Comparison of ENCODE assay signal across 8 cellular contexts in the genomic region with DNA sequence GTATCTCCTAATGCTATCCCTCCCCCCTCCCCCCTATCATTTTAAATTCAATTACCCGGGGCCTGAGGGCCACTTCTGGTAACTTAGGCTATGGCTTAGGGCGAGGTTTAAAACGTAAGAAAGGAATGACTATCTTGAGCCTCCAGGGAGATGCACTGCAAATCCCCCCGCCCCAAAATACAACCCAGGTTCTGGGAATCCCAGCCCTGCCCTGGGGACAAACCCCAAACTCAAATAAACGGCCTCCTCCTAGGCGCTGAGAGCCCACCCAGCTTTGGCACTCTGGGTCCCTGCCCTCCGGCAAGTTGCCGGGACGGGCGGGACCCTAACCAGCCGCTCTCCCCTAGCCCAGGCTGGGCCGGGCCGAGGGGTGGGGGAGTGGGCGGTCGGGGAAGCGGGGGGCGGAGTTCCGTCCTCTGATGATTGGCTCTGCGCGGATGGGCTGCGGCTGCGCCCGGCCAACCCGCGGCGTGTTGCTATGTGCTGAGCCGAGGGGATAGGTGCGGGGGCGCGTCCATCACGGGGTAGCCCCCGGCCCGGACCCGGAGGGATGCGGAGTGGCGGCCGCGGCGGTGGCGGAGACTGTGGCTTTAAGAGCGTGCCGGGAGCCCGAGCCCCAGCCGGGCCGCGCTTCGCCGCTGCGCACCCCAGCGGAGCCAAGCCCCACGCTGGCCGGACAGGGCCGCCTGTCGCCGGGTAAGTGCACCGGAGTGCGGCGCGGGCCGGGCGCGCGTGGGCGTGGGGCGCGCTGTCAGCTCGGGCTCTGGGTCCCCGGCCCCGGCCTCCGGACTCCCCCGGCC. TPM values are rescaled to one million over a fixed set of nuclear protein-coding genes. Genes with fewer than 3 reads are reported as not detected.
DNase-seq lines count a peak whose midpoint lies in the region; ATAC-seq and TF ChIP-seq lines count a peak whose summit lies in the region.

A gene with protein sequence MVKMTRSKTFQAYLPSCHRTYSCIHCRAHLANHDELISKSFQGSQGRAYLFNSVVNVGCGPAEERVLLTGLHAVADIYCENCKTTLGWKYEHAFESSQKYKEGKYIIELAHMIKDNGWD (plus strand): TSS at position 527 of the 800 bp plus-strand sequence. CDS start 21,755 bp downstream, outside the sequence.

- peaks cover 41% of the 10 kb centered on the region for H3K4me1 ChIP-seq in testis

- H3K9me3 ChIP-seq in SU-DHL-6 (ENCODE audit: insufficient read depth, low read length) (no peaks in the 10 kb centered on the region), testis (no peaks in the 10 kb centered on the region)

- H3K27ac Mint-ChIP-seq in osteocyte (ENCODE audit: unreplicated experiment) = peak within 1 kb of the TSS; percentile 85

- H3K27me3 ChIP-seq in SU-DHL-6 (ENCODE audit: low read length) = no peaks in the 10 kb centered on the region
- H3K27me3 ChIP-seq in testis = no peaks in the 10 kb centered on the region

- H3F3A ChIP-seq in SU-DHL-6 (ENCODE audit: insufficient read depth) = peaks cover 7% of the 10 kb centered on the region; the same call in 1 of the 2 replicates

- H3K4me3 ChIP-seq in GM08714 (ENCODE audit: low read length) = peak within 1 kb of the TSS; percentile 82
- H3K4me3 ChIP-seq in SU-DHL-6 (ENCODE audit: insufficient read depth, low read length, poor library complexity, severe bottlenecking) = peak within 1 kb of the TSS; percentile 68
- H3K4me3 ChIP-seq in testis = peak within 1 kb of the TSS; percentile 79 to 93

- H3K36me3 ChIP-seq in SU-DHL-6 (ENCODE audit: low read length) (no peaks in the 10 kb centered on the region), testis (ENCODE audit: low read depth, missing control alignments) (no peaks in the 10 kb centered on the region)

- H3K9me3 Mint-ChIP-seq in osteocyte (ENCODE audit: unreplicated experiment) = no peaks in the 10 kb centered on the region

- WGBS in testis, 2 donors = 0 to 1% methylated on average over 12 to 56 of the region's 71 CpGs

- no peak within 1 kb of the TSS for H3K27ac ChIP-seq in SU-DHL-6 (ENCODE audit: low read depth, low read length)
- H3K27ac ChIP-seq in testis = peak within 1 kb of the TSS; percentile 84 to 93

- H3K9ac ChIP-seq in SU-DHL-6 (ENCODE audit: low read length) = peak within 1 kb of the TSS; percentile 49

- no peaks in the 10 kb centered on the region for H3K9me2 ChIP-seq in SU-DHL-6 (replicated peaks; ENCODE audit: insufficient read depth, low read length)

- H2AFZ ChIP-seq in SU-DHL-6 (ENCODE audit: low read depth, low read length, severe bottlenecking) = peak within 1 kb of the TSS; percentile 87

- TF ChIP-seq POLR2A in testis (IDR thresholded peaks at IDR 0.05) = peak; percentile 74

- intact Hi-C loops in Right ventricle myocardium inferior (cut with DNase I) = no loop called here
- intact Hi-C loops in testis (cut with DNase I; ENCODE audit: low total_unique reads) = no loop called here

- peak within 1 kb of the TSS; percentile 92 for H3K4me3 Mint-ChIP-seq in osteocyte (ENCODE audit: unreplicated experiment)

- ATAC-seq in HG02678 (IDR thresholded peaks at IDR 0.05; ENCODE audit: unreplicated experiment) (peak; percentile 91), Right ventricle myocardium inferior (peak; percentile 95)

- H4K20me1 ChIP-seq in SU-DHL-6 (ENCODE audit: low read depth, low read length) = no peaks in the 10 kb centered on the region

- no peaks in the 10 kb centered on the region for H3K36me3 Mint-ChIP-seq in osteocyte (ENCODE audit: unreplicated experiment)

- H3K79me2 ChIP-seq in SU-DHL-6 (ENCODE audit: insufficient read depth, low read length) = no peaks in the 10 kb centered on the region

- H3K4me1 Mint-ChIP-seq in osteocyte (ENCODE audit: unreplicated experiment) = peaks cover 33% of the 10 kb centered on the region

- TF ChIP-seq CTCF in SU-DHL-6 (IDR thresholded peaks at IDR 0.05; ENCODE audit: insufficient read depth, low read length, poor library complexity, severe bottlenecking) (no peak), osteocyte (IDR thresholded peaks at IDR 0.05) (no peak), testis (IDR thresholded peaks at IDR 0.05) (peak in 1 of 3 experiments; percentile 23)

- DNase-seq in NCI-H1417 treated with DMSO at 0.1 percent for 48 hours (lab: John Stamatoyannopoulos, UW) (peak; percentile 65), Right ventricle myocardium inferior (ENCODE audit: missing footprints) (peak; percentile 98), osteocyte (ENCODE audit: extremely low spot score, unreplicated experiment) (peak; percentile 98), testis (peak; percentile 98)
- peak; percentile 69 for DNase-seq in activated naive CD8-positive, alpha-beta T cell treated with anti-CD3 and anti-CD28 coated beads, Interleukin-2, amount 50 U/mL, for 16 hours (ENCODE audit: low read depth, low spot score)

- H3K27me3 Mint-ChIP-seq in osteocyte (ENCODE audit: unreplicated experiment) = no peaks in the 10 kb centered on the region

- H3K4me2 ChIP-seq in SU-DHL-6 (ENCODE audit: low read depth, low read length, poor library complexity, severe bottlenecking) = peak within 1 kb of the TSS; percentile 78

RNA-seq across cellular contexts. Expression of the gene that starts here (rescaled TPM):
- total RNA-seq in Right ventricle myocardium inferior (32.7 TPM), osteocyte (18.1 and 18.9 TPM in 2 replicates), testis (10 to 100 TPM; 39.8 to 48.3 TPM)
- polyA plus RNA-seq in testis (ENCODE audit: insufficient read depth, low read depth, low replicate concordance) = 20.5 TPM
